Comparison of ENCODE assay signal across 19 cellular contexts in genomic region chr3:34078418-34078817, GRCh38.
"Had no signal": no experiment of that assay in that cellular context is flagged by ENCODE, and none has a peak within 500 bp of the region (broad histone marks: within the 10 kb centered on the region; RNA-seq: fewer than 3 reads in every experiment).

No MANE protein-coding gene starts in this region.

- H3K27ac ChIP-seq: epithelial cell of prostate, esophagus squamous epithelium, gastroesophageal sphincter, ovary had no signal

- DNase-seq: effector memory CD8-positive, alpha-beta T cell; esophagus squamous epithelium; foreskin fibroblast; glutamatergic neuron; kidney; left cardiac atrium; left ventricle myocardium superior; mesenchymal stem cell; midbrain; ovary; stimulated activated CD4-positive, alpha-beta T cell treated with anti-CD3 and anti-CD28 coated beads, Interleukin-2, amount 100 ng/mL, for 48 hours; stimulated activated naive CD4-positive, alpha-beta T cell treated with Interleukin-2 at 50 U/mL for 16 hours; trophoblast cell had no signal

- H3K4me3 Mint-ChIP-seq: dendritic cell treated with granulocyte-macrophage colony-stimulating factor and Interleukin-4, amounts not matched to agents 40 ng/mL and 50 ng/mL, for 4 days; effector memory CD8-positive, alpha-beta T cell; nephron had no signal

- H3K4me2 ChIP-seq: smooth muscle cell had no signal

- H3K9me3 Mint-ChIP-seq: dendritic cell treated with granulocyte-macrophage colony-stimulating factor and Interleukin-4, amounts not matched to agents 40 ng/mL and 50 ng/mL, for 4 days; effector memory CD8-positive, alpha-beta T cell had no signal

- H3K27ac Mint-ChIP-seq: dendritic cell treated with granulocyte-macrophage colony-stimulating factor and Interleukin-4, amounts not matched to agents 40 ng/mL and 50 ng/mL, for 4 days; effector memory CD8-positive, alpha-beta T cell; nephron had no signal

- H3K27me3 Mint-ChIP-seq: dendritic cell treated with granulocyte-macrophage colony-stimulating factor and Interleukin-4, amounts not matched to agents 40 ng/mL and 50 ng/mL, for 4 days had no signal

- ATAC-seq: effector memory CD8-positive, alpha-beta T cell; gastroesophageal sphincter; left ventricle myocardium superior had no signal

- H3K4me3 ChIP-seq: esophagus squamous epithelium, gastroesophageal sphincter, lung, ovary, smooth muscle cell had no signal

- H3K27me3 ChIP-seq: esophagus squamous epithelium, gastroesophageal sphincter, ovary had no signal

- H3K36me3 ChIP-seq: esophagus squamous epithelium, gastroesophageal sphincter, ovary had no signal

- H3K9me3 ChIP-seq: esophagus squamous epithelium, gastroesophageal sphincter, ovary had no signal

- H3K4me1 ChIP-seq: esophagus squamous epithelium, gastroesophageal sphincter had no signal
